ENCODE assay signal across 12 cellular contexts in genomic region chr4:4188557-4188956, GRCh38. TPM values are rescaled to one million over a fixed set of nuclear protein-coding genes. Genes with fewer than 3 reads are reported as not detected.
A peak's percentile ranks its signal among the peaks of the same experiment; 100 is the strongest.
DNase-seq lines count a peak whose midpoint lies in the region; FAIRE-seq and TF ChIP-seq lines count a peak whose summit lies in the region.
"Not testable (repeated sequence)": the region's sequence is repeated elsewhere in the genome, so short reads cannot be mapped to it uniquely, and the experiment has no call there.
"Had no signal": no experiment of that assay in that cellular context is flagged by ENCODE, and none has a peak within 500 bp of the region (broad histone marks: within the 10 kb centered on the region; RNA-seq: fewer than 3 reads in every experiment).

No MANE protein-coding gene starts in this region.

- H3K4me3 ChIP-seq in keratinocyte (ENCODE audit: control insufficient read depth in 2 of 3, extremely low read depth in 1 of 3, insufficient read depth in 2 of 3, low read depth in 1 of 3, low read length in 3 of 3): not testable (repeated sequence)

- H3K9me1 ChIP-seq in keratinocyte (ENCODE audit: control insufficient read depth, extremely low read depth, insufficient read depth, low read length): not testable (repeated sequence)

- H3K79me2 ChIP-seq in keratinocyte (ENCODE audit: control insufficient read depth, insufficient read depth, low read length): not testable (repeated sequence)

- not testable (repeated sequence) for H3K9me3 ChIP-seq in keratinocyte (ENCODE audit: control insufficient read depth, low read depth, low read length)

- H3K27ac ChIP-seq in keratinocyte (ENCODE audit: control insufficient read depth, insufficient read depth, low read length): not testable (repeated sequence)

- dilution Hi-C loops in keratinocyte (cut with MboI; ENCODE audit: extremely low pct_ligation_motif_present, low sequenced_read_pairs): not testable (repeated sequence)

- DNase-seq in DMS153 (lab: John Stamatoyannopoulos, UW) (peak; percentile 65), NCI-H1092 (lab: John Stamatoyannopoulos, UW) (peak; percentile 27), NCI-H146 treated with DMSO at 0.1 percent for 48 hours (lab: John Stamatoyannopoulos, UW; ENCODE audit: unreplicated experiment) (peak; percentile 75), NCI-H2029 treated with DMSO at 0.1 percent for 48 hours (lab: John Stamatoyannopoulos, UW) (peak; percentile 80), NCI-H2196 treated with DMSO at 0.1 percent for 48 hours (lab: John Stamatoyannopoulos, UW; ENCODE audit: unreplicated experiment) (peak; percentile 30), NCI-H748 (lab: John Stamatoyannopoulos, UW; ENCODE audit: unreplicated experiment) (peak; percentile 78)
- DNase-seq in keratinocyte (ENCODE audit: low read depth, low spot score): not testable (repeated sequence)

- H4K20me1 ChIP-seq in keratinocyte (ENCODE audit: control insufficient read depth, extremely low read depth, insufficient read depth, low read length): not testable (repeated sequence)

- not testable (repeated sequence) for TF ChIP-seq CTCF in keratinocyte (optimal IDR thresholded peaks at IDR 0.05 in 1 of 3, IDR thresholded peaks at IDR 0.05 in 1 of 3, conservative IDR thresholded peaks at IDR 0.05 in 1 of 3; ENCODE audit: extremely low read depth in 1 of 3, insufficient read depth in 2 of 3, low read length in 3 of 3)

- H3K4me2 ChIP-seq in keratinocyte (ENCODE audit: control insufficient read depth, extremely low read depth, insufficient read depth, low read depth, low read length): not testable (repeated sequence)

- not testable (repeated sequence) for H3K9ac ChIP-seq in keratinocyte (ENCODE audit: control insufficient read depth, extremely low read depth, insufficient read depth, low read length)

- H3K36me3 ChIP-seq in keratinocyte (ENCODE audit: control insufficient read depth in 2 of 2, extremely low read depth in 1 of 2, insufficient read depth in 2 of 2, low read length in 2 of 2): not testable (repeated sequence)

- FAIRE-seq in keratinocyte (lab: Jason Lieb, UNC): peak; percentile 26

- not testable (repeated sequence) for H3K4me1 ChIP-seq in keratinocyte (ENCODE audit: control insufficient read depth, extremely low read depth, insufficient read depth, low read length)

- not testable (repeated sequence) for H3K27me3 ChIP-seq in keratinocyte (ENCODE audit: control insufficient read depth, extremely low read depth, insufficient read depth, low read length)

- H2AFZ ChIP-seq in keratinocyte (ENCODE audit: control insufficient read depth, low read length): not testable (repeated sequence)

RNA-seq across cellular contexts. Expression of gene OTOP1, which starts 38.2 kb away (rescaled TPM):
- not detected in 3 replicates for polyA plus RNA-seq in keratinocyte
- not detected for polyA plus RNA-seq in keratinocyte (2011; ENCODE audit: low read depth)
- polyA plus RNA-seq in keratinocyte (2011; cell fraction: cytosol; rRNA removed): not detected in 2 replicates
- not detected in 2 replicates for polyA plus RNA-seq in keratinocyte (2011; cell fraction: nucleus; rRNA removed)
- not detected in 2 replicates for polyA plus RNA-seq in keratinocyte (2012; ENCODE audit: low replicate concordance)
- polyA minus RNA-seq in keratinocyte: 0.10 TPM in 1 of 3 replicates, not detected in the others
- polyA minus RNA-seq in keratinocyte (2011; cell fraction: cytosol; rRNA and poly(A)+ RNA removed): not detected
- polyA minus RNA-seq in keratinocyte (2011; cell fraction: nucleus; rRNA and poly(A)+ RNA removed): not detected in 2 replicates
- polyA plus RNA-seq: BJ; CD4-positive, alpha-beta memory T cell; GM12878; GM23248; H1 had no signal

RNA-seq across cellular contexts. Expression of gene TMEM128, which starts 59.5 kb away (rescaled TPM):
- polyA plus RNA-seq in keratinocyte: 23.4 to 32.7 TPM (median 23.9 TPM) in 3 replicates
- 1.9 TPM for polyA plus RNA-seq in keratinocyte (2011; ENCODE audit: low read depth)
- polyA plus RNA-seq in keratinocyte (2011; cell fraction: cytosol; rRNA removed): 19.1 and 30.2 TPM in 2 replicates
- polyA plus RNA-seq in keratinocyte (2011; cell fraction: nucleus; rRNA removed): 21.2 and 24.7 TPM in 2 replicates
- 15.1 and 20.9 TPM in 2 replicates for polyA plus RNA-seq in keratinocyte (2012; ENCODE audit: low replicate concordance)
- 3.2 to 14.0 TPM (median 12.6 TPM) in 3 replicates for polyA minus RNA-seq in keratinocyte
- polyA minus RNA-seq in keratinocyte (2011; cell fraction: cytosol; rRNA and poly(A)+ RNA removed): 9.6 TPM
- 5.3 and 10.2 TPM in 2 replicates for polyA minus RNA-seq in keratinocyte (2011; cell fraction: nucleus; rRNA and poly(A)+ RNA removed)
